In genomic region chr15:23504003-23504402, GRCh38 we compare ENCODE assay signal across 30 cellular contexts. TPM values are rescaled to one million over a fixed set of nuclear protein-coding genes. Genes with fewer than 3 reads are reported as not detected.
DNase-seq lines count a peak whose midpoint lies in the region; ATAC-seq and TF ChIP-seq lines count a peak whose summit lies in the region.
"Had no signal": no experiment of that assay in that cellular context is flagged by ENCODE, and none has a peak within 500 bp of the region (broad histone marks: within the 10 kb centered on the region; RNA-seq: fewer than 3 reads in every experiment).

No MANE protein-coding gene starts in this region.

- H3K36me3 Mint-ChIP-seq in GM23338 (ENCODE audit: low read depth) (peaks cover 8% of the 10 kb centered on the region; the same call in 2 of the 3 replicates), brain (no peaks in the 10 kb centered on the region)

- H3K4me3 Mint-ChIP-seq in GM23338 = no peak overlapping the region
- H3K4me3 Mint-ChIP-seq in brain = peak overlapping the region in 3 of 5 experiments; percentile 23 to 53 (median 37)
- H3K4me3 Mint-ChIP-seq: activated CD8-positive, alpha-beta T cell treated with anti-CD3 and anti-CD28 coated beads for 36 hours; CD4-positive, alpha-beta T cell; stimulated activated naive CD8-positive, alpha-beta T cell treated with anti-CD3 and anti-CD28 coated beads, Interleukin-15, Interleukin-2, amounts not matched to agents 100 ng/mL and 50 ng/mL, for 24 hours had no signal

- H4K20me1 ChIP-seq in GM23338 (replicated peaks; ENCODE audit: insufficient read depth) = no peaks in the 10 kb centered on the region

- intact Hi-C loops in sciatic nerve (cut with DNase I) = no loop called here

- no peaks in the 10 kb centered on the region for H3K79me2 ChIP-seq in GM23338 (replicated peaks; ENCODE audit: insufficient read depth)

- no peaks in the 10 kb centered on the region for H3F3A ChIP-seq in GM23338 (replicated peaks; ENCODE audit: low read depth)

- DNase-seq in DMS79 (lab: John Stamatoyannopoulos, UW) (peak; percentile 64), GM23338 (ENCODE audit: low spot score) (peak; percentile 34), NCI-H187 (lab: John Stamatoyannopoulos, UW) (peak; percentile 12 to 35), RKO (ENCODE audit: low spot score) (no peak), sciatic nerve (ENCODE audit: low spot score) (no peak)
- no peak for DNase-seq in stimulated activated naive CD4-positive, alpha-beta T cell treated with Interleukin-2 at 50 U/mL for 16 hours (lab: John Stamatoyannopoulos, UW)
- no peak for DNase-seq in activated CD4-positive, alpha-beta T cell treated with anti-CD3 and anti-CD28 coated beads, Interleukin-2, amount 50 U/mL, for 48 hours
- DNase-seq: activated CD8-positive, alpha-beta T cell treated with anti-CD3 and anti-CD28 coated beads for 36 hours; activated gamma-delta T cell treated with Interleukin-2 at 50 U/mL for 16 hours; amniotic stem cell; CD4-positive, alpha-beta T cell; esophagus squamous epithelium; gastrocnemius medialis; kidney; NCI-H82; Right ventricle myocardium superior; stimulated activated CD4-positive, alpha-beta T cell treated with anti-CD3 and anti-CD28 coated beads, Interleukin-2, amount 100 ng/mL, for 48 hours; SW 1271; trophoblast cell had no signal

- H3K4me3 ChIP-seq in GM23338 = peak overlapping the region; percentile 7; the same call in 1 of the 2 replicates
- H3K4me3 ChIP-seq: coronary artery, esophagus squamous epithelium, gastrocnemius medialis, GM12878, lung, smooth muscle cell had no signal

- H3K4me1 Mint-ChIP-seq in GM23338 (peaks cover 16% of the 10 kb centered on the region), brain (peaks cover 11% of the 10 kb centered on the region)

- peak overlapping the region; percentile 70; the same call in 1 of the 2 replicates for H3K27ac ChIP-seq in GM23338 (ENCODE audit: low read depth)
- H3K27ac ChIP-seq: coronary artery, esophagus squamous epithelium, gastrocnemius medialis, neutrophil had no signal

- H2AFZ ChIP-seq in GM23338 = peak overlapping the region; percentile 72; the same call in 1 of the 2 replicates

- ATAC-seq in GM23338 (peak; percentile 92), sciatic nerve (no peak)
- ATAC-seq: activated CD4-positive, CD25-positive, alpha-beta regulatory T cell treated with anti-CD3 and anti-CD28 coated beads, Interleukin-2, amount 50 U/mL, for 24 hours; gastrocnemius medialis; GM12878; HepG2 had no signal

- H3K27me3 ChIP-seq in GM23338 (ENCODE audit: insufficient read depth) = no peaks in the 10 kb centered on the region
- H3K27me3 ChIP-seq: esophagus squamous epithelium, gastrocnemius medialis, neutrophil had no signal

- no peak for TF ChIP-seq CTCF in GM23338 (conservative IDR thresholded peaks at IDR 0.05; ENCODE audit: low read depth in 2 of 2)
- no peak for TF ChIP-seq CTCF in brain (conservative IDR thresholded peaks at IDR 0.05)

- H3K4me1 ChIP-seq in GM23338 (ENCODE audit: insufficient read depth) = peaks cover 21% of the 10 kb centered on the region
- H3K4me1 ChIP-seq: esophagus squamous epithelium, gastrocnemius medialis had no signal

- H3K9me3 Mint-ChIP-seq in GM23338 (peaks cover 77% of the 10 kb centered on the region), brain (peaks cover 0 to 13% (median 8%) of the 10 kb centered on the region in 5 experiments)
- H3K9me3 Mint-ChIP-seq: activated CD8-positive, alpha-beta T cell treated with anti-CD3 and anti-CD28 coated beads for 36 hours; stimulated activated naive CD8-positive, alpha-beta T cell treated with anti-CD3 and anti-CD28 coated beads, Interleukin-15, Interleukin-2, amounts not matched to agents 100 ng/mL and 50 ng/mL, for 24 hours had no signal

- H3K27ac Mint-ChIP-seq in GM23338 = no peak overlapping the region
- H3K27ac Mint-ChIP-seq in brain = no peak overlapping the region
- H3K27ac Mint-ChIP-seq: activated CD8-positive, alpha-beta T cell treated with anti-CD3 and anti-CD28 coated beads for 36 hours; CD4-positive, alpha-beta T cell; stimulated activated naive CD8-positive, alpha-beta T cell treated with anti-CD3 and anti-CD28 coated beads, Interleukin-15, Interleukin-2, amounts not matched to agents 100 ng/mL and 50 ng/mL, for 24 hours had no signal

- H3K36me3 ChIP-seq in GM23338 (ENCODE audit: insufficient read depth) = 0 out of 2 replicates have a peak, but pooled peaks cover 10% of the 10 kb centered on the region
- H3K36me3 ChIP-seq: esophagus squamous epithelium, gastrocnemius medialis, neutrophil had no signal

- H3K27me3 Mint-ChIP-seq in GM23338 (ENCODE audit: insufficient read depth, low read depth, poor library complexity) (peaks cover 2% of the 10 kb centered on the region), brain (no peaks in the 10 kb centered on the region)
- H3K27me3 Mint-ChIP-seq: stimulated activated naive CD8-positive, alpha-beta T cell treated with anti-CD3 and anti-CD28 coated beads, Interleukin-15, Interleukin-2, amounts not matched to agents 100 ng/mL and 50 ng/mL, for 24 hours had no signal

- peaks cover 9% of the 10 kb centered on the region; the same call in 1 of the 2 replicates for H3K9me2 ChIP-seq in GM23338 (ENCODE audit: insufficient read depth)

- peak overlapping the region; percentile 59 for H3K4me2 ChIP-seq in GM23338
- H3K4me2 ChIP-seq: smooth muscle cell had no signal

TF ChIP-seq in GM23338, 12 proteins besides CTCF, POLR2A, EP300 and RAD21 (continues in another document):
- no peak for TF ChIP-seq ETS1 (IDR thresholded peaks at IDR 0.05)
- no peak for TF ChIP-seq POLR2AphosphoS5 (IDR thresholded peaks at IDR 0.05; ENCODE audit: low read depth)
- TF ChIP-seq STAT1 (IDR thresholded peaks at IDR 0.05; ENCODE audit: unreplicated experiment) = no peak

RNA-seq across cellular contexts. Expression of gene GOLGA6L2, which starts 57.0 kb away (rescaled TPM):
- not detected in 2 replicates for total RNA-seq in GM23338 (2014; rRNA removed; shearing (Covaris generic))
- polyA plus RNA-seq in GM23338 (2016; fragmentation: Nextera tagmentation; extraction: Ambion mirVana) = not detected in 2 replicates
- not detected for polyA plus RNA-seq in brain (ENCODE audit: insufficient read depth, low read depth, low replicate concordance)
- total RNA-seq in sciatic nerve = not detected
- total RNA-seq: activated CD8-positive, alpha-beta T cell treated with anti-CD3 and anti-CD28 coated beads for 36 hours; bronchial epithelial cell; CD4-positive, alpha-beta T cell; esophagus squamous epithelium; gastrocnemius medialis; GM12878; HepG2; kidney; lung; OCI-LY7; Right ventricle myocardium superior; smooth muscle cell had no signal
- polyA plus RNA-seq: GM12878, HepG2, lung, smooth muscle cell had no signal

Comparison
In these comparisons a context has a peak if more than half of its experiments do, and no peak if none do; other contexts are left out.
1. DNase-seq: peak in DMS79 (single experiment), GM23338 (single experiment) and NCI-H187 (2 of 2); none in RKO (single experiment), sciatic nerve (single experiment), stimulated activated naive CD4-positive, alpha-beta T cell treated with Interleukin-2 at 50 U/mL for 16 hours (single experiment) and activated CD4-positive, alpha-beta T cell treated with anti-CD3 and anti-CD28 coated beads, Interleukin-2, amount 50 U/mL, for 48 hours (0 of 2).